Comparison of ENCODE assay signal across 8 cellular contexts in genomic region chr13:87123987-87124784, GRCh38.
A peak's percentile ranks its signal among the peaks of the same experiment; 100 is the strongest.
DNase-seq lines count a peak whose midpoint lies in the region; ATAC-seq lines count a peak whose summit lies in the region.

No MANE protein-coding gene starts in this region.

- DNase-seq in AG20443 (ENCODE audit: low spot score) = peak; percentile 29
- peak; percentile 94 to 97 for DNase-seq in SJCRH30
- no peak for DNase-seq in left ventricle myocardium superior
- DNase-seq in GOT3 (lab: John Stamatoyannopoulos, UW) = no peak
- no peak for DNase-seq in stimulated activated CD4-positive, alpha-beta T cell treated with anti-CD3 and anti-CD28 coated beads, Interleukin-12 subunit alpha, Interleukin-12 subunit beta, amount 100 ng/mL, for 4 hours

- intact Hi-C loops in left ventricle myocardium superior (cut with micrococcal nuclease) = no loop called here

- H3K9me3 ChIP-seq in SJCRH30 (replicated peaks) = no peaks in the 10 kb centered on the region

- peak overlapping the region; percentile 93 for H3K27ac ChIP-seq in SJCRH30

- ATAC-seq in HG02610 (IDR thresholded peaks at IDR 0.05; ENCODE audit: unreplicated experiment) (peak; percentile 62), left ventricle myocardium superior (peak; percentile 96), HG02852 (IDR thresholded peaks at IDR 0.05; ENCODE audit: unreplicated experiment) (no peak), HG02885 (IDR thresholded peaks at IDR 0.05; ENCODE audit: poor library complexity, unreplicated experiment) (no peak)

- H3K27me3 ChIP-seq in SJCRH30 = no peaks in the 10 kb centered on the region

- H3K4me1 ChIP-seq in SJCRH30 = peaks cover 20% of the 10 kb centered on the region

- peak overlapping the region; percentile 54 for H3K4me3 ChIP-seq in SJCRH30

- no peaks in the 10 kb centered on the region for H3K36me3 ChIP-seq in SJCRH30

Comparison
In these comparisons a context has a peak if more than half of its experiments do, and no peak if none do; other contexts are left out.
1. DNase-seq: peak in AG20443 (single experiment) and SJCRH30 (2 of 2); none in left ventricle myocardium superior (single experiment), GOT3 (single experiment) and stimulated activated CD4-positive, alpha-beta T cell treated with anti-CD3 and anti-CD28 coated beads, Interleukin-12 subunit alpha, Interleukin-12 subunit beta, amount 100 ng/mL, for 4 hours (single experiment).
2. ATAC-seq: peak in HG02610 (single experiment) and left ventricle myocardium superior (single experiment); none in HG02852 (single experiment) and HG02885 (single experiment).